In genomic region chr5:88769165-88769564, GRCh38 we compare ENCODE assay signal across 14 cellular contexts.
A peak's percentile ranks its signal among the peaks of the same experiment; 100 is the strongest.
DNase-seq lines count a peak whose midpoint lies in the region; ATAC-seq and TF ChIP-seq lines count a peak whose summit lies in the region.
"Had no signal": no experiment of that assay in that cellular context is flagged by ENCODE, and none has a peak within 500 bp of the region (broad histone marks: within the 10 kb centered on the region; RNA-seq: fewer than 3 reads in every experiment).

No MANE protein-coding gene starts in this region.

- no peaks in the 10 kb centered on the region for H4K20me1 ChIP-seq in GM23248 (ENCODE audit: insufficient read depth)

- intact Hi-C loops in left ventricle myocardium superior (cut with micrococcal nuclease): no loop called here
- intact Hi-C loops in testis (cut with DNase I; ENCODE audit: low total_unique reads): no loop called here

- H3K36me3 ChIP-seq in GM23248 (ENCODE audit: low read depth) (no peaks in the 10 kb centered on the region), adipocyte (ENCODE audit: control insufficient read depth, insufficient read depth, low read length, severe bottlenecking) (no peaks in the 10 kb centered on the region), thoracic aorta (no peaks in the 10 kb centered on the region), testis (ENCODE audit: low read depth, missing control alignments) (no peaks in the 10 kb centered on the region)
- H3K36me3 ChIP-seq: WERI-Rb-1 had no signal

- no peaks in the 10 kb centered on the region for H3K79me2 ChIP-seq in GM23248 (ENCODE audit: insufficient read depth)

- peak; percentile 48 for ATAC-seq in left ventricle myocardium superior
- ATAC-seq in thoracic aorta (ENCODE audit: insufficient number of reproducible peaks, low FRiP score, low read depth): peak; percentile 84
- ATAC-seq in HG03571 (IDR thresholded peaks at IDR 0.05; ENCODE audit: unreplicated experiment): no peak

- no peak overlapping the region for H3K4me2 ChIP-seq in GM23248 (ENCODE audit: unreplicated experiment)
- H3K4me2 ChIP-seq: BLaER1 had no signal

- no peak overlapping the region for H3K27ac ChIP-seq in GM23248
- H3K27ac ChIP-seq in thoracic aorta: peak overlapping the region; percentile 56 to 67
- no peak overlapping the region for H3K27ac ChIP-seq in testis
- H3K27ac ChIP-seq: BLaER1, WERI-Rb-1 had no signal

- H2AFZ ChIP-seq in GM23248: no peak overlapping the region

- H3K27me3 ChIP-seq in GM23248 (replicated peaks; ENCODE audit: insufficient read depth) (no peaks in the 10 kb centered on the region), adipocyte (replicated peaks; ENCODE audit: control insufficient read depth, insufficient read depth, low read length) (no peaks in the 10 kb centered on the region), thoracic aorta (replicated peaks; ENCODE audit: insufficient read depth) (no peaks in the 10 kb centered on the region), testis (no peaks in the 10 kb centered on the region)
- H3K27me3 ChIP-seq: BLaER1 had no signal

- WGBS in GM23248 (ENCODE audit: low coverage in 1 of 2, low lambda C conversion rate in 2 of 2, missing lambda C conversion rate in 2 of 2), 2 experiments: 47 to 55% methylated on average over 3 of the region's 3 CpGs
- WGBS in testis, 2 donors: 44 to 49% methylated on average over 3 of the region's 3 CpGs

- H3K9me3 ChIP-seq in GM23248 (ENCODE audit: low read depth) (no peaks in the 10 kb centered on the region), adipocyte (ENCODE audit: control insufficient read depth, low read length) (no peaks in the 10 kb centered on the region), thoracic aorta (no peaks in the 10 kb centered on the region), testis (no peaks in the 10 kb centered on the region)
- H3K9me3 ChIP-seq: BLaER1 had no signal

- H3K9me2 ChIP-seq in GM23248 (ENCODE audit: insufficient read depth): no peaks in the 10 kb centered on the region

- TF ChIP-seq CTCF in thoracic aorta (IDR thresholded peaks at IDR 0.05) (no peak), testis (IDR thresholded peaks at IDR 0.05) (no peak)

- in situ Hi-C loops in GM23248 (cut with MboI): no loop called here

- H3F3A ChIP-seq in GM23248 (ENCODE audit: insufficient read depth): 0 out of 2 replicates have a peak, but pooled peaks cover 5% of the 10 kb centered on the region

- peak; percentile 56 for DNase-seq in GM23248
- no peak for DNase-seq in adipocyte (ENCODE audit: low read depth)
- no peak for DNase-seq in left ventricle myocardium superior
- no peak for DNase-seq in thoracic aorta (ENCODE audit: low spot score)
- DNase-seq in medulla oblongata (ENCODE audit: extremely low spot score): no peak
- no peak for DNase-seq in testis
- DNase-seq: anterior cingulate cortex, endodermal cell, GOT3, NCI-H1092 treated with DMSO at 0.1 percent for 48 hours, NCI-H524, WERI-Rb-1 had no signal

- TF ChIP-seq POLR2A in testis (IDR thresholded peaks at IDR 0.05): no peak

- H3K4me3 ChIP-seq in GM23248 (no peak overlapping the region), adipocyte (ENCODE audit: low read length) (peak overlapping the region; percentile 59), thoracic aorta (no peak overlapping the region), testis (no peak overlapping the region)
- H3K4me3 ChIP-seq: BLaER1 had no signal

- H3K9ac ChIP-seq in GM23248 (no peak overlapping the region), adipocyte (ENCODE audit: low read length) (peak overlapping the region; percentile 73)
- H3K9ac ChIP-seq: BLaER1 had no signal

- H3K4me1 ChIP-seq in GM23248 (ENCODE audit: insufficient read depth): peaks cover 12% of the 10 kb centered on the region; the same call in 1 of the 2 replicates
- peaks cover 23% of the 10 kb centered on the region for H3K4me1 ChIP-seq in adipocyte (ENCODE audit: control insufficient read depth, insufficient read depth, low read length)
- peaks cover 24 to 33% of the 10 kb centered on the region in 2 donors for H3K4me1 ChIP-seq in thoracic aorta (ENCODE audit: control insufficient read depth in 1 of 2, low read depth in 2 of 2)
- peaks cover 3% of the 10 kb centered on the region for H3K4me1 ChIP-seq in testis
- H3K4me1 ChIP-seq: BLaER1 had no signal

Comparison
In these comparisons a context has a peak if more than half of its experiments do, and no peak if none do; other contexts are left out.
1. H3K27ac ChIP-seq: peak in thoracic aorta (2 of 2); none in GM23248 (single experiment) and testis (0 of 2).